In genomic region chr18:3593381-3593903, GRCh38 we compare ENCODE assay signal across 8 cellular contexts.
DNase-seq lines count a peak whose midpoint lies in the region; ATAC-seq and TF ChIP-seq lines count a peak whose summit lies in the region.

No MANE protein-coding gene starts in this region.

- peak overlapping the region; percentile 85 for H3K4me3 Mint-ChIP-seq in activated naive CD8-positive, alpha-beta T cell treated with anti-CD3 and anti-CD28 coated beads for 36 hours

- peak overlapping the region; percentile 93 for H3K4me2 ChIP-seq in BLaER1

- no peaks in the 10 kb centered on the region for H3K27me3 Mint-ChIP-seq in activated naive CD8-positive, alpha-beta T cell treated with anti-CD3 and anti-CD28 coated beads for 36 hours

- H3K27ac ChIP-seq in BLaER1 (peak overlapping the region; percentile 61), left ventricle myocardium inferior (replicated peaks) (peak overlapping the region; percentile 99)

- ATAC-seq in GM21717 (IDR thresholded peaks at IDR 0.05; ENCODE audit: unreplicated experiment) (peak; percentile 2), GM21381 (IDR thresholded peaks at IDR 0.05; ENCODE audit: unreplicated experiment) (no peak)

- TF ChIP-seq CTCF in left ventricle myocardium inferior (IDR thresholded peaks at IDR 0.05; ENCODE audit: borderline replicate concordance): no peak

- no peaks in the 10 kb centered on the region for H3K27me3 ChIP-seq in BLaER1
- H3K27me3 ChIP-seq in left ventricle myocardium inferior (ENCODE audit: low read depth): no peaks in the 10 kb centered on the region

- DNase-seq in NCI-H146 (lab: John Stamatoyannopoulos, UW) (peak; percentile 83), left ventricle myocardium inferior (no peak), skeletal muscle cell (ENCODE audit: low read depth) (peak; percentile 76), medulla oblongata (ENCODE audit: extremely low spot score) (no peak)
- no peak for DNase-seq in activated naive CD8-positive, alpha-beta T cell treated with anti-CD3 and anti-CD28 coated beads for 36 hours

- H3K36me3 ChIP-seq in BLaER1 (no peaks in the 10 kb centered on the region), left ventricle myocardium inferior (no peaks in the 10 kb centered on the region)

- H3K4me3 ChIP-seq in BLaER1: peak overlapping the region; percentile 62
- H3K4me3 ChIP-seq in left ventricle myocardium inferior: peak overlapping the region; percentile 64
- peak overlapping the region; percentile 57 for H3K4me3 ChIP-seq in skeletal muscle cell (ENCODE audit: low read depth, low read length)

- no peaks in the 10 kb centered on the region for H3K9me3 Mint-ChIP-seq in activated naive CD8-positive, alpha-beta T cell treated with anti-CD3 and anti-CD28 coated beads for 36 hours

- H3K27ac Mint-ChIP-seq in activated naive CD8-positive, alpha-beta T cell treated with anti-CD3 and anti-CD28 coated beads for 36 hours: peak overlapping the region; percentile 95

- H4K20me1 ChIP-seq in BLaER1: no peaks in the 10 kb centered on the region

- H3K4me1 ChIP-seq in BLaER1 (peaks cover 47% of the 10 kb centered on the region), left ventricle myocardium inferior (peaks cover 51% of the 10 kb centered on the region)

- H3K9ac ChIP-seq in BLaER1: peak overlapping the region; percentile 58; the same call in 1 of the 2 replicates

- peaks cover 19% of the 10 kb centered on the region for H3K36me3 Mint-ChIP-seq in activated naive CD8-positive, alpha-beta T cell treated with anti-CD3 and anti-CD28 coated beads for 36 hours

- H3K9me3 ChIP-seq in BLaER1: no peaks in the 10 kb centered on the region
- H3K9me3 ChIP-seq in left ventricle myocardium inferior (replicated peaks): no peaks in the 10 kb centered on the region

- intact Hi-C loops in left ventricle myocardium inferior (cut with micrococcal nuclease): loop anchor here (5.0 kb wide), 2 partner anchors 74 to 136 kb away; no protein-coding TSS in a partner anchor

- peaks cover 47% of the 10 kb centered on the region for H3K4me1 Mint-ChIP-seq in activated naive CD8-positive, alpha-beta T cell treated with anti-CD3 and anti-CD28 coated beads for 36 hours

Comparison
In these comparisons a context has a peak if more than half of its experiments do, and no peak if none do; other contexts are left out.
1. DNase-seq: peak in NCI-H146 (single experiment) and skeletal muscle cell (single experiment); none in activated naive CD8-positive, alpha-beta T cell treated with anti-CD3 and anti-CD28 coated beads for 36 hours (single experiment), left ventricle myocardium inferior (single experiment) and medulla oblongata (single experiment).
2. Peak in every context shown above with its lines, with median percentiles within 50 percentile points of each other: H3K4me3 ChIP-seq.